In the genomic region with DNA sequence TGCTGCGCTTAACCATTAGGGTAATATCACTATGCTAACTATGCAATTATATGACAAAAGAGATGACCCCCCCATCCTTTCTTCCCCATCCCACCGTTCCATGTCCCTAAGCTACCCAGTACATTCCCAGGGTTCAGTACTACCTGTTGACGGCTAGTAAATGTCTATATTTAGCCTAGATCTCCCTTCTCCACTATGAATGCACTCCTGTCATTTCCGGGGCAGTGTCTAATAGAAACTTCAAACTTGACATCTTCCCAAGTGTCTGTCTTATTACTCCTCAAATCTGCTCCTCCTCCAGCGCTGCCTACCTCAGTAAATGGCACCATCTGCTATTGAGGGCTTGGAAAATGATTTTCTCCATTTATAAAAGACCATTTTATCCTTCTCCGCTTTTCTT, we compare ENCODE assay signal across 31 cellular contexts.
DNase-seq lines count a peak whose midpoint lies in the region; ATAC-seq and TF ChIP-seq lines count a peak whose summit lies in the region.
"Had no signal": no experiment of that assay in that cellular context is flagged by ENCODE, and none has a peak within 500 bp of the region (broad histone marks: within the 10 kb centered on the region; RNA-seq: fewer than 3 reads in every experiment).

No MANE protein-coding gene starts in this region.

- BruUV-seq in PC-9 (replicated peaks; lab: Mats Ljungman, UMichigan) = no TSS peak

- POLR2A ChIA-PET in PC-9 (lab: Charles Lee; ENCODE audit: unreplicated experiment) = no interaction called here

- no peaks in the 10 kb centered on the region for H3K9me3 ChIP-seq in hepatocyte (ENCODE audit: low read depth)
- H3K9me3 ChIP-seq in psoas muscle = no peaks in the 10 kb centered on the region
- H3K9me3 ChIP-seq in PC-9 (ENCODE audit: insufficient read depth, low read depth) = no peaks in the 10 kb centered on the region
- no peaks in the 10 kb centered on the region for H3K9me3 ChIP-seq in colonic mucosa
- H3K9me3 ChIP-seq: A549; BE2C; BLaER1; BLaER1 treated with 17β-estradiol and CSF1 and Interleukin-3, amounts not matched to agents 10 nM and 100 nM; Caco-2 had no signal

- DNase-seq in NCI-H524 (lab: John Stamatoyannopoulos, UW) = peak; percentile 29 to 63
- DNase-seq in NCI-H524 treated with DMSO at 0.1 percent for 48 hours (lab: John Stamatoyannopoulos, UW) = no peak
- no peak for DNase-seq in hepatocyte (ENCODE audit: low spot score)
- DNase-seq in psoas muscle = no peak
- DNase-seq in PC-9 = no peak
- DNase-seq in colonic mucosa = no peak
- DNase-seq: 8988T; ACHN; AML-193; BE2C; C1 segment of cervical spinal cord; Caco-2; Calu3; CD4-positive, alpha-beta memory T cell; CD4-positive, alpha-beta T cell; CD4-positive, CD25-positive, alpha-beta regulatory T cell; CD8-positive, alpha-beta memory T cell; CD8-positive, alpha-beta T cell; COR-L47; DMS 273 treated with DMSO at 0.1 percent for 48 hours; DMS153; DMS53; DMS79; DMS79 treated with DMSO at 0.1 percent for 48 hours; DND-41; EL had no signal

- no peaks in the 10 kb centered on the region for H4K20me1 ChIP-seq in hepatocyte (ENCODE audit: insufficient read depth, poor library complexity, severe bottlenecking)
- H4K20me1 ChIP-seq in PC-9 (ENCODE audit: insufficient read depth) = no peaks in the 10 kb centered on the region
- H4K20me1 ChIP-seq: BLaER1 had no signal

- H3K79me2 ChIP-seq in hepatocyte = no peaks in the 10 kb centered on the region
- no peaks in the 10 kb centered on the region for H3K79me2 ChIP-seq in PC-9 (ENCODE audit: low read depth)

- H3K27me3 ChIP-seq in hepatocyte (no peaks in the 10 kb centered on the region), psoas muscle (ENCODE audit: insufficient read depth in 3 of 3, low read length in 2 of 3) (no peaks in the 10 kb centered on the region), PC-9 (ENCODE audit: insufficient read depth, low read depth) (no peaks in the 10 kb centered on the region), colonic mucosa (no peaks in the 10 kb centered on the region)
- H3K27me3 ChIP-seq: BE2C; BLaER1; BLaER1 treated with 17β-estradiol and CSF1 and Interleukin-3, amounts not matched to agents 10 nM and 100 nM had no signal

- no peak for TF ChIP-seq CTCF in hepatocyte (IDR thresholded peaks at IDR 0.05; ENCODE audit: poor library complexity)
- no peak for TF ChIP-seq CTCF in psoas muscle (IDR thresholded peaks at IDR 0.05)
- no peak for TF ChIP-seq CTCF in PC-9 (conservative IDR thresholded peaks at IDR 0.05)
- TF ChIP-seq CTCF in colonic mucosa (IDR thresholded peaks at IDR 0.05) = no peak

- no peaks in the 10 kb centered on the region for H3K9me2 ChIP-seq in hepatocyte (replicated peaks; ENCODE audit: insufficient read depth)
- H3K9me2 ChIP-seq in PC-9 (ENCODE audit: insufficient read depth) = no peaks in the 10 kb centered on the region

- no peak overlapping the region for H3K4me2 ChIP-seq in hepatocyte
- H3K4me2 ChIP-seq in PC-9 = no peak overlapping the region
- H3K4me2 ChIP-seq: A549; BLaER1; BLaER1 treated with 17β-estradiol and CSF1 and Interleukin-3, amounts not matched to agents 10 nM and 100 nM had no signal

- H3K27ac ChIP-seq in hepatocyte (peak overlapping the region; percentile 23), psoas muscle (no peak overlapping the region), PC-9 (no peak overlapping the region), colonic mucosa (no peak overlapping the region)
- H3K27ac ChIP-seq: 22Rv1; A549; BLaER1; BLaER1 treated with 17β-estradiol and CSF1 and Interleukin-3, amounts not matched to agents 10 nM and 100 nM; C4-2B had no signal

- H3K9ac ChIP-seq in colonic mucosa (ENCODE audit: low read depth in 2 of 2, low read length in 2 of 2) = no peak overlapping the region
- H3K9ac ChIP-seq: BLaER1; BLaER1 treated with 17β-estradiol and CSF1 and Interleukin-3, amounts not matched to agents 10 nM and 100 nM had no signal

- intact Hi-C loops in psoas muscle (cut with DNase I) = no loop called here
- intact Hi-C loops in PC-9 (cut with micrococcal nuclease; ENCODE audit: unreplicated experiment) = no loop called here
- intact Hi-C loops in colonic mucosa (cut with DNase I) = no loop called here

- no peaks in the 10 kb centered on the region for H3F3A ChIP-seq in PC-9 (ENCODE audit: insufficient read depth, low read depth)

- no peak overlapping the region for H3K4me3 ChIP-seq in hepatocyte
- no peak overlapping the region for H3K4me3 ChIP-seq in psoas muscle
- no peak overlapping the region for H3K4me3 ChIP-seq in PC-9
- H3K4me3 ChIP-seq in colonic mucosa = no peak overlapping the region
- H3K4me3 ChIP-seq: A549; BLaER1; BLaER1 treated with 17β-estradiol and CSF1 and Interleukin-3, amounts not matched to agents 10 nM and 100 nM had no signal

- CTCF ChIA-PET in PC-9 (lab: Charles Lee) = no interaction called here

- H2AFZ ChIP-seq in hepatocyte = no peak overlapping the region
- H2AFZ ChIP-seq in PC-9 = no peak overlapping the region

- H3K4me1 ChIP-seq in hepatocyte (ENCODE audit: insufficient read depth) (peaks cover 8% of the 10 kb centered on the region), psoas muscle (no peaks in the 10 kb centered on the region), PC-9 (replicated peaks; ENCODE audit: insufficient read depth) (no peaks in the 10 kb centered on the region), colonic mucosa (no peaks in the 10 kb centered on the region)
- H3K4me1 ChIP-seq: BE2C, BLaER1, Caco-2 had no signal

- no peaks in the 10 kb centered on the region for H3K36me3 ChIP-seq in hepatocyte (replicated peaks; ENCODE audit: insufficient read depth, low read depth)
- H3K36me3 ChIP-seq in psoas muscle (ENCODE audit: insufficient read depth in 1 of 2, low read depth in 1 of 2) = no peaks in the 10 kb centered on the region
- H3K36me3 ChIP-seq in PC-9 (ENCODE audit: low read depth) = no peaks in the 10 kb centered on the region
- no peaks in the 10 kb centered on the region for H3K36me3 ChIP-seq in colonic mucosa
- H3K36me3 ChIP-seq: BE2C; BLaER1; BLaER1 treated with 17β-estradiol and CSF1 and Interleukin-3, amounts not matched to agents 10 nM and 100 nM had no signal

- 77% methylated on average over 6 of the region's 6 CpGs for WGBS in hepatocyte (ENCODE audit: low lambda C conversion rate, missing lambda C conversion rate)
- 67 to 86% (median 75%) methylated on average over 6 of the region's 6 CpGs for WGBS in psoas muscle, 3 donors

- peak; percentile 75 to 92 (median 86) for ATAC-seq in psoas muscle
- ATAC-seq: A549; CD8-positive, alpha-beta T cell had no signal

Comparison
In these comparisons a context has a peak if more than half of its experiments do, and no peak if none do; other contexts are left out.
1. DNase-seq: peak in NCI-H524 (2 of 2); none in NCI-H524 treated with DMSO at 0.1 percent for 48 hours (single experiment), hepatocyte (single experiment), psoas muscle (0 of 2), PC-9 (0 of 2) and colonic mucosa (single experiment).